ENCODE assay signal across 11 cellular contexts in the genomic region with DNA sequence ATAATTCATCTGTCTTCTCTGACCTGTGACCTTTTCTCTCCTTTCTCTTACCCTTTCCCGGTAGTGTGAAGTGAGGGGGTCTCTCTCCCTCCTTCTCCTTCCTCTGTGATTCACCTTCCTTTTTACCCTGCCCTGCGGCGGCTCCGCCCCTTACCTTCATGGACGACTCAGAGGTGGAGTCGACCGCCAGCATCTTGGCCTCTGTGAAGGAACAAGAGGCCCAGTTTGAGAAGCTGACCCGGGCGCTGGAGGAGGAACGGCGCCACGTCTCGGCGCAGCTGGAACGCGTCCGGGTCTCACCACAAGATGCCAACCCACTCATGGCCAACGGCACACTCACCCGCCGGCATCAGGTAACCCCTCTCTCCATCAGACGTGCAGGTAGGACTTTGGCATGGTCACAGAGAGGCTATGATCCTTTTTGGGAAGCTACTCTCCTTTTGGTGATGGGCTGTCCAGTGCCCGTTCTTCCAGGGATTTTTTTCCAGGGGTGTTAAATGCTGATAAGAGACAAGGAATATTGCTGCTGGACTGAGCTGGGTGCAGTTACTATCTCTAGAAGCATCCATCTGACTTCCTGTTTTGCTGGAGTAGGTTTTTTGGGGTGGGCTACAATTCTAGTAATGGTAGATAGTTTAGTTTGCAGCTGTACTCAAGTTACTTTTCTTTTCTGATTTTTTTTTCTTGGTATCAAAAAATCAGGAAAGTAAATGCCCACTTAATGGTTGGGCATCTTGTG. TPM values are rescaled to one million over a fixed set of nuclear protein-coding genes. Genes with fewer than 3 reads are reported as not detected.
DNase-seq lines count a peak whose midpoint lies in the region; ATAC-seq, FAIRE-seq and TF ChIP-seq lines count a peak whose summit lies in the region.
"Had no signal": no experiment of that assay in that cellular context is flagged by ENCODE, and none has a peak within 500 bp of the region (broad histone marks: within the 10 kb centered on the region; RNA-seq: fewer than 3 reads in every experiment).

No MANE protein-coding gene starts in this region.

- H3K27ac Mint-ChIP-seq in activated naive CD8-positive, alpha-beta T cell treated with anti-CD3 and anti-CD28 coated beads for 36 hours: peak overlapping the region; percentile 91

- peaks cover 47% of the 10 kb centered on the region for H4K20me1 ChIP-seq in HepG2 (ENCODE audit: insufficient read depth, low read length)

- H3K27me3 ChIP-seq in HepG2 (ENCODE audit: control insufficient read depth in 1 of 2, insufficient read depth in 2 of 2, low read length in 2 of 2): no peaks in the 10 kb centered on the region
- no peaks in the 10 kb centered on the region for H3K27me3 ChIP-seq in right lobe of liver
- H3K27me3 ChIP-seq in adrenal gland: no peaks in the 10 kb centered on the region

- peak overlapping the region; percentile 50 for H3K4me3 Mint-ChIP-seq in activated naive CD8-positive, alpha-beta T cell treated with anti-CD3 and anti-CD28 coated beads for 36 hours

- WGBS in HepG2 (ENCODE audit: low lambda C conversion rate): 94% methylated on average over 18 of the region's 22 CpGs
- whole genome bisulfite sequencing in right lobe of liver (ENCODE audit: insufficient coverage, low coverage, low lambda C conversion rate, missing lambda C conversion rate): 78% methylated on average over 14 of the region's 22 CpGs
- 93 to 95% methylated on average over 19 to 20 of the region's 22 CpGs for WGBS in mesodermal cell (ENCODE audit: insufficient coverage in 2 of 2), 2 experiments
- WGBS in adrenal gland, 4 donors: 83 to 90% (median 86%) methylated on average over 20 to 22 of the region's 22 CpGs

- H3K4me2 ChIP-seq in HepG2 (ENCODE audit: low read depth, low read length): no peak overlapping the region

- peaks cover 90% of the 10 kb centered on the region for H3K79me2 ChIP-seq in HepG2 (ENCODE audit: insufficient read depth, low read length)

- FAIRE-seq in HepG2 (lab: Jason Lieb, UNC): no peak

- no peak overlapping the region for H3K9ac ChIP-seq in HepG2 (ENCODE audit: insufficient read depth, low read depth, low read length)

- DNase-seq in HepG2 (ENCODE audit: low spot score) (no peak), right lobe of liver (no peak), pons (ENCODE audit: low spot score) (no peak), GM19240 (ENCODE audit: insufficient read length, low spot score) (no peak), adrenal gland (no peak)
- DNase-seq in activated naive CD8-positive, alpha-beta T cell treated with anti-CD3 and anti-CD28 coated beads for 36 hours: peak; percentile 7
- DNase-seq: DMS153, NCI-H510A treated with DMSO at 0.1 percent for 48 hours had no signal

- TF ChIP-seq RAD21 in HepG2 (CRISPR knock-in tag; IDR thresholded peaks at IDR 0.05): no peak

- intact Hi-C loops in HepG2 (cut with micrococcal nuclease; ENCODE audit: unreplicated experiment): no loop called here
- intact Hi-C loops in right lobe of liver (cut with DNase I): no loop called here
- intact Hi-C loops in adrenal gland (cut with DNase I): no loop called here

- in situ Hi-C loops in HepG2 (cut with HindIII; ENCODE audit: extremely low pct_ligation_motif_present, low pct_unique_long_range_greater_than_20kb): no loop called here

- H3K36me3 Mint-ChIP-seq in activated naive CD8-positive, alpha-beta T cell treated with anti-CD3 and anti-CD28 coated beads for 36 hours: peaks cover 11% of the 10 kb centered on the region

- H3K4me1 ChIP-seq in HepG2 (ENCODE audit: insufficient read depth, low read length): peaks cover 68% of the 10 kb centered on the region
- H3K4me1 ChIP-seq in right lobe of liver: peaks cover 0 to 61% (median 30%) of the 10 kb centered on the region in 4 donors
- peaks cover 43% of the 10 kb centered on the region for H3K4me1 ChIP-seq in mesodermal cell (ENCODE audit: control insufficient read depth, insufficient read depth, low read length, poor library complexity, severe bottlenecking)
- peaks cover 15 to 57% of the 10 kb centered on the region in 2 donors for H3K4me1 ChIP-seq in adrenal gland (replicated peaks in 1 of 2)

- no peaks in the 10 kb centered on the region for H3K27me3 Mint-ChIP-seq in activated naive CD8-positive, alpha-beta T cell treated with anti-CD3 and anti-CD28 coated beads for 36 hours

- CTCF ChIA-PET in HepG2 (lab: Yijun Ruan, JAX; ENCODE audit: low intra/inter-chr PET ratio, low total read pairs): no interaction called here

- TF ChIP-seq POLR2A in HepG2 (IDR thresholded peaks at IDR 0.05; ENCODE audit: insufficient read depth in 1 of 2, low read depth in 2 of 2, low read length in 2 of 2): no peak
- no peak for TF ChIP-seq POLR2A in right lobe of liver (IDR thresholded peaks at IDR 0.05)
- TF ChIP-seq POLR2A in adrenal gland (IDR thresholded peaks at IDR 0.05): no peak

- no peak for TF ChIP-seq CTCF in HepG2 (CRISPR knock-in tag; IDR thresholded peaks at IDR 0.05)
- no peak for TF ChIP-seq CTCF in right lobe of liver (IDR thresholded peaks at IDR 0.05)
- no peak for TF ChIP-seq CTCF in adrenal gland (IDR thresholded peaks at IDR 0.05)

- H3K36me3 ChIP-seq in HepG2 (replicated peaks in 1 of 2; ENCODE audit: control insufficient read depth in 1 of 2, insufficient read depth in 2 of 2, low read length in 2 of 2): peaks cover 11 to 51% of the 10 kb centered on the region in 2 experiments
- peaks cover 0 to 20% (median 13%) of the 10 kb centered on the region in 4 donors for H3K36me3 ChIP-seq in right lobe of liver
- peaks cover 82% of the 10 kb centered on the region for H3K36me3 ChIP-seq in mesodermal cell (ENCODE audit: control insufficient read depth, insufficient read depth, low read length)
- peaks cover 0 to 18% of the 10 kb centered on the region in 2 donors for H3K36me3 ChIP-seq in adrenal gland (replicated peaks in 1 of 2)

- H3K27ac ChIP-seq in HepG2 (ENCODE audit: extremely low read length, insufficient read depth, low read length) (no peak overlapping the region), right lobe of liver (peak overlapping the region in 1 of 3 donors; percentile 14), mesodermal cell (ENCODE audit: low read depth, low read length, severe bottlenecking) (peak overlapping the region; percentile 18), adrenal gland (peak overlapping the region in 1 of 5 donors; percentile 74)

- POLR2A ChIA-PET in HepG2 (lab: Yijun Ruan, JAX): no interaction called here

- no peaks in the 10 kb centered on the region for H3K9me3 Mint-ChIP-seq in activated naive CD8-positive, alpha-beta T cell treated with anti-CD3 and anti-CD28 coated beads for 36 hours

- no peak for ATAC-seq in HepG2
- ATAC-seq in right lobe of liver: no peak
- no peak for ATAC-seq in HG03159 (IDR thresholded peaks at IDR 0.05; ENCODE audit: unreplicated experiment)

- no peak overlapping the region for H3K4me3 ChIP-seq in HepG2 (replicated peaks in 1 of 3; ENCODE audit: insufficient read depth in 1 of 3, low read depth in 2 of 3, low read length in 3 of 3)
- H3K4me3 ChIP-seq in right lobe of liver: no peak overlapping the region
- H3K4me3 ChIP-seq in mesodermal cell (ENCODE audit: extremely low read depth, insufficient read depth, low read length, poor library complexity, severe bottlenecking): no peak overlapping the region
- H3K4me3 ChIP-seq in adrenal gland: no peak overlapping the region

- no peaks in the 10 kb centered on the region for H3K9me3 ChIP-seq in HepG2 (ENCODE audit: low read length)
- H3K9me3 ChIP-seq in right lobe of liver: no peaks in the 10 kb centered on the region
- H3K9me3 ChIP-seq in mesodermal cell (ENCODE audit: control insufficient read depth, low read length): no peaks in the 10 kb centered on the region
- no peaks in the 10 kb centered on the region for H3K9me3 ChIP-seq in adrenal gland (replicated peaks in 1 of 3)

- no TSS peak for BruUV-seq in HepG2 (replicated peaks; lab: Mats Ljungman, UMichigan)

- peaks cover 36% of the 10 kb centered on the region for H3K4me1 Mint-ChIP-seq in activated naive CD8-positive, alpha-beta T cell treated with anti-CD3 and anti-CD28 coated beads for 36 hours

- TF ChIP-seq EP300 in HepG2 (IDR thresholded peaks at IDR 0.05; ENCODE audit: low read depth in 2 of 2, low read length in 2 of 2): no peak
- no peak for TF ChIP-seq EP300 in HepG2 (CRISPR knock-in tag; IDR thresholded peaks at IDR 0.05; ENCODE audit: borderline replicate concordance)

- no peak overlapping the region for H2AFZ ChIP-seq in HepG2 (ENCODE audit: low read length)

RNA-seq across cellular contexts. Expression of a gene that starts 29.9 kb away (rescaled TPM):
- total RNA-seq in HepG2 (2016; rRNA removed; fragmentation: Illumina TruSeq; extraction: Trizol): 128 and 184 TPM in 2 replicates
- 9.7 and 10.3 TPM in 2 replicates for total RNA-seq in HepG2 (2016; cell fraction: cytosol; rRNA removed; fragmentation: Illumina TruSeq; extraction: Trizol; ENCODE audit: low read depth)
- total RNA-seq in HepG2 (2016; cell fraction: insoluble cytoplasmic fraction; rRNA removed; fragmentation: Illumina TruSeq; extraction: Trizol): 125 and 182 TPM in 2 replicates
- total RNA-seq in HepG2 (2016; cell fraction: membrane; rRNA removed; fragmentation: Illumina TruSeq; extraction: Trizol): 25.4 and 28.5 TPM in 2 replicates
- total RNA-seq in HepG2 (2016; cell fraction: nucleus; rRNA removed; fragmentation: Illumina TruSeq; extraction: Trizol): 122 and 125 TPM in 2 replicates
- polyA plus RNA-seq in HepG2 (2011; rRNA removed): 117 and 136 TPM in 2 replicates
- 93.8 and 103 TPM in 2 replicates for polyA plus RNA-seq in HepG2 (2011; cell fraction: cytosol; rRNA removed)
- polyA plus RNA-seq in HepG2 (2011; cell fraction: nucleus; rRNA removed): 87.0 and 99.3 TPM in 2 replicates
- 85.5 and 97.1 TPM in 2 replicates for polyA plus RNA-seq in HepG2 (2012)
- polyA plus RNA-seq in HepG2 (2016; cell fraction: cytosol; fragmentation: Illumina TruSeq; extraction: Trizol; ENCODE audit: low read depth): 2.6 and 3.2 TPM in 2 replicates
- polyA plus RNA-seq in HepG2 (2016; cell fraction: insoluble cytoplasmic fraction; fragmentation: Illumina TruSeq; extraction: Trizol; ENCODE audit: low read depth): 131 and 135 TPM in 2 replicates
- 11.5 and 13.2 TPM in 2 replicates for polyA plus RNA-seq in HepG2 (2016; cell fraction: membrane; fragmentation: Illumina TruSeq; extraction: Trizol; ENCODE audit: low read depth)
- polyA plus RNA-seq in HepG2 (2016; cell fraction: nucleus; fragmentation: Illumina TruSeq; extraction: Trizol; ENCODE audit: insufficient read depth, low read depth): 100 and 103 TPM in 2 replicates
- polyA minus RNA-seq in HepG2 (2011; rRNA and poly(A)+ RNA removed; ENCODE audit: low replicate concordance): 263 and 616 TPM in 2 replicates
- polyA minus RNA-seq in HepG2 (2011; cell fraction: cytosol; rRNA and poly(A)+ RNA removed): 140 and 158 TPM in 2 replicates
- 209 and 212 TPM in 2 replicates for polyA minus RNA-seq in HepG2 (2011; cell fraction: nucleus; rRNA and poly(A)+ RNA removed)
- total RNA-seq in right lobe of liver: 100 to 1,000 TPM in 3 of 6 experiments, 10 to 100 TPM in 3; 62.3 to 123 (median 97.8) TPM
- total RNA-seq in activated naive CD8-positive, alpha-beta T cell treated with anti-CD3 and anti-CD28 coated beads for 36 hours: 1 to 10 TPM; 6.4 to 8.2 TPM
- polyA plus RNA-seq in mesodermal cell (2013, experiment 1 of 2): 149 TPM
- polyA plus RNA-seq in mesodermal cell (2013, experiment 2 of 2): 130 TPM
- 100 to 1,000 TPM in 7 of 8 donors, 10 to 100 TPM in 1; 90.8 to 152 (median 118) TPM for total RNA-seq in adrenal gland
- 10 to 100 TPM; 26.3 to 80.2 (median 31.2) TPM for polyA plus RNA-seq in adrenal gland

RNA-seq across cellular contexts. Expression of a gene that starts 39.9 kb away (rescaled TPM):
- total RNA-seq in HepG2 (2016; rRNA removed; fragmentation: Illumina TruSeq; extraction: Trizol): not detected in 2 replicates
- not detected in 2 replicates for total RNA-seq in HepG2 (2016; cell fraction: cytosol; rRNA removed; fragmentation: Illumina TruSeq; extraction: Trizol; ENCODE audit: low read depth)
- total RNA-seq in HepG2 (2016; cell fraction: insoluble cytoplasmic fraction; rRNA removed; fragmentation: Illumina TruSeq; extraction: Trizol): not detected in 2 replicates
- total RNA-seq in HepG2 (2016; cell fraction: membrane; rRNA removed; fragmentation: Illumina TruSeq; extraction: Trizol): not detected in 2 replicates
- total RNA-seq in HepG2 (2016; cell fraction: nucleus; rRNA removed; fragmentation: Illumina TruSeq; extraction: Trizol): not detected in 2 replicates
- not detected in 2 replicates for polyA plus RNA-seq in HepG2 (2011; rRNA removed)
- polyA plus RNA-seq in HepG2 (2011; cell fraction: cytosol; rRNA removed): not detected in 2 replicates
- not detected in 2 replicates for polyA plus RNA-seq in HepG2 (2011; cell fraction: nucleus; rRNA removed)
- 0.11 TPM in 1 of 2 replicates, not detected in the other for polyA plus RNA-seq in HepG2 (2012)
- polyA plus RNA-seq in HepG2 (2016; cell fraction: cytosol; fragmentation: Illumina TruSeq; extraction: Trizol; ENCODE audit: low read depth): not detected in 2 replicates
- polyA plus RNA-seq in HepG2 (2016; cell fraction: insoluble cytoplasmic fraction; fragmentation: Illumina TruSeq; extraction: Trizol; ENCODE audit: low read depth): not detected in 2 replicates
- polyA plus RNA-seq in HepG2 (2016; cell fraction: membrane; fragmentation: Illumina TruSeq; extraction: Trizol; ENCODE audit: low read depth): not detected in 2 replicates
- polyA plus RNA-seq in HepG2 (2016; cell fraction: nucleus; fragmentation: Illumina TruSeq; extraction: Trizol; ENCODE audit: insufficient read depth, low read depth): not detected in 2 replicates
- not detected in 2 replicates for polyA minus RNA-seq in HepG2 (2011; rRNA and poly(A)+ RNA removed; ENCODE audit: low replicate concordance)
- polyA minus RNA-seq in HepG2 (2011; cell fraction: cytosol; rRNA and poly(A)+ RNA removed): not detected in 2 replicates
- polyA minus RNA-seq in HepG2 (2011; cell fraction: nucleus; rRNA and poly(A)+ RNA removed): not detected in 2 replicates
- total RNA-seq in right lobe of liver: not detected
- total RNA-seq in activated naive CD8-positive, alpha-beta T cell treated with anti-CD3 and anti-CD28 coated beads for 36 hours: not detected
- not detected for polyA plus RNA-seq in mesodermal cell (2013, experiment 1 of 2)
- polyA plus RNA-seq in mesodermal cell (2013, experiment 2 of 2): not detected
- total RNA-seq in adrenal gland: not detected
- polyA plus RNA-seq in adrenal gland: not detected
- total RNA-seq: temporal lobe had no signal

RNA-seq across cellular contexts. Expression of a gene that starts 50.2 kb away (rescaled TPM):
- total RNA-seq in HepG2 (2016; rRNA removed; fragmentation: Illumina TruSeq; extraction: Trizol) (70.2 and 77.4 TPM in 2 replicates), right lobe of liver (100 to 1,000 TPM in 1 of 6 experiments, 10 to 100 TPM in 5; 57.1 to 110 (median 70.7) TPM), adrenal gland (100 to 1,000 TPM; 145 to 327 (median 257) TPM)
- total RNA-seq in HepG2 (2016; cell fraction: cytosol; rRNA removed; fragmentation: Illumina TruSeq; extraction: Trizol; ENCODE audit: low read depth): 48.7 and 57.5 TPM in 2 replicates
- total RNA-seq in HepG2 (2016; cell fraction: insoluble cytoplasmic fraction; rRNA removed; fragmentation: Illumina TruSeq; extraction: Trizol): 76.0 and 79.2 TPM in 2 replicates
- total RNA-seq in HepG2 (2016; cell fraction: membrane; rRNA removed; fragmentation: Illumina TruSeq; extraction: Trizol): 80.5 and 93.1 TPM in 2 replicates
- 38.1 and 39.0 TPM in 2 replicates for total RNA-seq in HepG2 (2016; cell fraction: nucleus; rRNA removed; fragmentation: Illumina TruSeq; extraction: Trizol)
- polyA plus RNA-seq in HepG2 (2011; rRNA removed) (22.0 and 27.2 TPM in 2 replicates), adrenal gland (100 to 1,000 TPM in 2 of 3 donors, 10 to 100 TPM in 1; 33.8 to 150 (median 131) TPM)
- 30.8 and 42.4 TPM in 2 replicates for polyA plus RNA-seq in HepG2 (2011; cell fraction: cytosol; rRNA removed)
- 34.5 and 35.6 TPM in 2 replicates for polyA plus RNA-seq in HepG2 (2011; cell fraction: nucleus; rRNA removed)
- 18.1 and 28.1 TPM in 2 replicates for polyA plus RNA-seq in HepG2 (2012)
- polyA plus RNA-seq in HepG2 (2016; cell fraction: cytosol; fragmentation: Illumina TruSeq; extraction: Trizol; ENCODE audit: low read depth): 46.1 and 57.4 TPM in 2 replicates
- 59.0 and 63.0 TPM in 2 replicates for polyA plus RNA-seq in HepG2 (2016; cell fraction: insoluble cytoplasmic fraction; fragmentation: Illumina TruSeq; extraction: Trizol; ENCODE audit: low read depth)
- polyA plus RNA-seq in HepG2 (2016; cell fraction: membrane; fragmentation: Illumina TruSeq; extraction: Trizol; ENCODE audit: low read depth): 58.7 and 68.5 TPM in 2 replicates
- polyA plus RNA-seq in HepG2 (2016; cell fraction: nucleus; fragmentation: Illumina TruSeq; extraction: Trizol; ENCODE audit: insufficient read depth, low read depth): 58.2 and 61.8 TPM in 2 replicates
- polyA minus RNA-seq in HepG2 (2011; rRNA and poly(A)+ RNA removed; ENCODE audit: low replicate concordance): 12.4 and 17.0 TPM in 2 replicates
- 6.4 and 7.8 TPM in 2 replicates for polyA minus RNA-seq in HepG2 (2011; cell fraction: cytosol; rRNA and poly(A)+ RNA removed)
- polyA minus RNA-seq in HepG2 (2011; cell fraction: nucleus; rRNA and poly(A)+ RNA removed): 33.2 and 37.3 TPM in 2 replicates
- 100 to 1,000 TPM; 255 to 290 TPM for total RNA-seq in activated naive CD8-positive, alpha-beta T cell treated with anti-CD3 and anti-CD28 coated beads for 36 hours
- polyA plus RNA-seq in mesodermal cell (2013, experiment 1 of 2): 138 TPM
- polyA plus RNA-seq in mesodermal cell (2013, experiment 2 of 2): 118 TPM
